9 cellular contexts compared by ENCODE assay signal in the genomic region with DNA sequence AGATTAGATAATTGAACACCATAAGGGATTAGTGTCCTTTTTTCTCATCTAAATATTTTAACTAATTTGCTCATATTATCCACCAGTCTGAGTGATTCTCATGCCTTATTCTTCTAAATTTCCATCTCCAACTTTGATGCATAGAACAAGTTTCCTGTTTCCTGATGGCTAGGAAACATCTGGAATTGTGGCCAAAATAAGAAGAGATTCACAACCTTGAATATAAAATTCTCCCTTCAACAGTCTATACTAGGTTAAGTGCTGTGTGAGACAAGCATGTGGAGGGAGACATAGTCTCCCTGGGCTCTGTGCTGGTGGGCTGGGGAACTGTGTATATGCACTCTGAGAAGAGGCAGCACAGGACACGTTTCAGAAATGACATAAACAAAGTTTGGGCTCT.
"Had no signal": no experiment of that assay in that cellular context is flagged by ENCODE, and none has a peak within 500 bp of the region (broad histone marks: within the 10 kb centered on the region; RNA-seq: fewer than 3 reads in every experiment).

No MANE protein-coding gene starts in this region.

- H2AFZ ChIP-seq: GM23338 had no signal

- ATAC-seq: GM23338, HepG2 had no signal

- H3K27ac ChIP-seq: HL-60 had no signal

- H3K4me3 ChIP-seq: GM23338 had no signal

- H3K36me3 Mint-ChIP-seq: IgD-negative memory B cell had no signal

- H3K27ac Mint-ChIP-seq: GM23338, H9, IgD-negative memory B cell had no signal

- DNase-seq: H9, HCEC 1CT, KBM-7 had no signal

- H3K9me3 Mint-ChIP-seq: GM23338, H9 had no signal

- FAIRE-seq: H1, H54, HepG2 had no signal

- H3K4me3 Mint-ChIP-seq: GM23338, H9 had no signal

- H3K4me1 Mint-ChIP-seq: IgD-negative memory B cell had no signal

- H3K4me2 ChIP-seq: GM23338 had no signal
